Comparison of ENCODE assay signal across 8 cellular contexts in the genomic region with DNA sequence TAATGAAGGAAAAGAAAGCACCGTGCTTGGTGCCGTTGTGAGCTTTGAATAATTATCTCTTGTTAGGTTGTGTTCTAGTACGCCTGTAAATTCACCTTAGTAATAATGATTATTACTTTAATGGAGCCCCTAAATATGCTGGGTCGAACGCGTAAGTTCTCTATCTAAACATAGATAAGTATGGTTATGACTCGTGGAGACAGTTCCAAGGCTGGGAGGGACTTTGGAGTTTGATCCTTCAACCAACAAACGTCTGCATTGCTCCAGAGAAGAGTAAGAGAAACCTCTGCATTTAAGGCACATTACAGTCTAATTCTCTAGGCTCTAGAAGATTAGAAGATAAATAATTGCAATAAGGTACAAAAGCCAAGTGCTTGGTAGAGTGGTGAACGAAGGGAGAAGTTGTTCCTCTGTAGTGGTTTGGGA. TPM values are rescaled to one million over a fixed set of nuclear protein-coding genes. Genes with fewer than 3 reads are reported as not detected.
DNase-seq lines count a peak whose midpoint lies in the region; ATAC-seq, FAIRE-seq and TF ChIP-seq lines count a peak whose summit lies in the region.

No MANE protein-coding gene starts in this region.

- H3K4me1 Mint-ChIP-seq in CD4-positive, alpha-beta T cell (ENCODE audit: low read depth) = peaks cover 43% of the 10 kb centered on the region
- peaks cover 48 to 53% of the 10 kb centered on the region in 2 donors for H3K4me1 Mint-ChIP-seq in natural killer cell treated with Interleukin-12 subunit alpha and Interleukin-12 subunit beta and Interleukin-15 and Interleukin-18, amount 100 ng/mL, for 72 hours (ENCODE audit: low read depth in 2 of 2)

- no peaks in the 10 kb centered on the region for H3K27me3 ChIP-seq in CD4-positive, alpha-beta T cell (ENCODE audit: control insufficient read depth, insufficient read depth, low read length)
- H3K27me3 ChIP-seq in GM23248 (replicated peaks; ENCODE audit: insufficient read depth) = no peaks in the 10 kb centered on the region
- no peaks in the 10 kb centered on the region for H3K27me3 ChIP-seq in endothelial cell of umbilical vein (ENCODE audit: control insufficient read depth in 2 of 2, insufficient read depth in 2 of 2, low read length in 2 of 2)

- CTCF ChIA-PET in CD4-positive, alpha-beta T cell (lab: Charles Lee) = interaction anchor here (1.0 to 4.8 kb wide), 17 partner anchors 11 to 172 kb away, joined by 3 to 21 read pairs (median 5); a partner anchor contains a TSS
- CTCF ChIA-PET in endothelial cell of umbilical vein (lab: Charles Lee) = interaction anchor here (0.8 to 1.4 kb wide), 5 partner anchors 12 to 86 kb away, joined by 3 to 11 read pairs (median 5); no protein-coding TSS in a partner anchor

- dilution Hi-C loops in endothelial cell of umbilical vein (cut with MboI; ENCODE audit: extremely low pct_ligation_motif_present, low sequenced_read_pairs) = no loop called here

- H3K9ac ChIP-seq in GM23248 (peak overlapping the region; percentile 95), endothelial cell of umbilical vein (replicated peaks; ENCODE audit: extremely low read depth, insufficient read depth, low read length) (peak overlapping the region; percentile 89)

- no peaks in the 10 kb centered on the region for H3K9me1 ChIP-seq in endothelial cell of umbilical vein (replicated peaks; ENCODE audit: control insufficient read depth, extremely low read depth, insufficient read depth, low read length)

- TF ChIP-seq CTCF in CD4-positive, alpha-beta T cell (IDR thresholded peaks at IDR 0.05) = no peak
- no peak for TF ChIP-seq CTCF in endothelial cell of umbilical vein (IDR thresholded peaks at IDR 0.05; ENCODE audit: extremely low read depth in 1 of 2, insufficient read depth in 1 of 2, low read depth in 1 of 2, low read length in 2 of 2)

- H3K27ac Mint-ChIP-seq in CD4-positive, alpha-beta T cell = peak overlapping the region; percentile 97
- peak overlapping the region; percentile 94 to 100 for H3K27ac Mint-ChIP-seq in natural killer cell treated with Interleukin-12 subunit alpha and Interleukin-12 subunit beta and Interleukin-15 and Interleukin-18, amount 100 ng/mL, for 72 hours

- ATAC-seq in CD4-positive, alpha-beta T cell (ENCODE audit: poor library complexity) = no peak
- no peak for ATAC-seq in natural killer cell treated with Interleukin-12 subunit alpha and Interleukin-12 subunit beta and Interleukin-15 and Interleukin-18, amount 100 ng/mL, for 72 hours
- ATAC-seq in HG02623 (IDR thresholded peaks at IDR 0.05; ENCODE audit: unreplicated experiment) = no peak
- no peak for ATAC-seq in HG03045 (IDR thresholded peaks at IDR 0.05; ENCODE audit: unreplicated experiment)

- no peaks in the 10 kb centered on the region for H3K27me3 Mint-ChIP-seq in CD4-positive, alpha-beta T cell
- no peaks in the 10 kb centered on the region for H3K27me3 Mint-ChIP-seq in natural killer cell treated with Interleukin-12 subunit alpha and Interleukin-12 subunit beta and Interleukin-15 and Interleukin-18, amount 100 ng/mL, for 72 hours

- WGBS in GM23248 (ENCODE audit: low coverage in 1 of 2, low lambda C conversion rate in 2 of 2, missing lambda C conversion rate in 2 of 2), 2 experiments = 1 to 3% methylated on average over 9 of the region's 9 CpGs

- no TSS peak for BruUV-seq in endothelial cell of umbilical vein (replicated peaks; lab: Mats Ljungman, UMichigan)

- FAIRE-seq in endothelial cell of umbilical vein (lab: Jason Lieb, UNC) = no peak

- no peaks in the 10 kb centered on the region for H3K9me2 ChIP-seq in GM23248 (ENCODE audit: insufficient read depth)

- no peak for DNase-seq in CD4-positive, alpha-beta T cell
- DNase-seq in GM23248 (peak; percentile 57), RPMI7951 (ENCODE audit: low read depth) (peak; percentile 10), endothelial cell of umbilical vein (ENCODE audit: low read depth, low spot score) (no peak), GM19238 (ENCODE audit: insufficient read length, low spot score) (no peak)
- no peak for DNase-seq in natural killer cell treated with Interleukin-12 subunit alpha and Interleukin-12 subunit beta and Interleukin-15 and Interleukin-18, amount 100 ng/mL, for 72 hours (ENCODE audit: low spot score)

- H3K9me3 Mint-ChIP-seq in CD4-positive, alpha-beta T cell = no peaks in the 10 kb centered on the region
- H3K9me3 Mint-ChIP-seq in natural killer cell treated with Interleukin-12 subunit alpha and Interleukin-12 subunit beta and Interleukin-15 and Interleukin-18, amount 100 ng/mL, for 72 hours = no peaks in the 10 kb centered on the region

- no peak for TF ChIP-seq POLR2A in endothelial cell of umbilical vein (IDR thresholded peaks at IDR 0.05; ENCODE audit: low read depth, low read length)

- peaks cover 65% of the 10 kb centered on the region for H3K36me3 Mint-ChIP-seq in CD4-positive, alpha-beta T cell (ENCODE audit: low read depth)
- peaks cover 30% of the 10 kb centered on the region for H3K36me3 Mint-ChIP-seq in natural killer cell treated with Interleukin-12 subunit alpha and Interleukin-12 subunit beta and Interleukin-15 and Interleukin-18, amount 100 ng/mL, for 72 hours

- peak overlapping the region; percentile 62 for H3K27ac ChIP-seq in CD4-positive, alpha-beta T cell (ENCODE audit: low read depth, low read length)
- H3K27ac ChIP-seq in GM23248 = peak overlapping the region; percentile 95
- H3K27ac ChIP-seq in endothelial cell of umbilical vein (ENCODE audit: insufficient read depth, low read depth, low read length) = peak overlapping the region; percentile 75

- 0 out of 2 replicates have a peak, but pooled peaks cover 7% of the 10 kb centered on the region for H3F3A ChIP-seq in GM23248 (ENCODE audit: insufficient read depth)

- H3K36me3 ChIP-seq in GM23248 (ENCODE audit: low read depth) = no peaks in the 10 kb centered on the region; the same call in 1 of the 2 replicates
- peaks cover 3 to 8% of the 10 kb centered on the region in 2 experiments for H3K36me3 ChIP-seq in endothelial cell of umbilical vein (ENCODE audit: control insufficient read depth in 2 of 2, extremely low read depth in 1 of 2, insufficient read depth in 2 of 2, low read length in 2 of 2)

- POLR2A ChIA-PET in CD4-positive, alpha-beta T cell (lab: Charles Lee) = interaction anchor here (0.7 to 3.5 kb wide), 19 partner anchors 16 to 470 kb away, joined by 3 to 42 read pairs (median 4); a partner anchor contains a TSS
- POLR2A ChIA-PET in endothelial cell of umbilical vein (lab: Charles Lee) = interaction anchor here (0.7 kb wide), 1 partner anchor 52 kb away, joined by 5 read pairs; no protein-coding TSS in a partner anchor

- H3K79me2 ChIP-seq in GM23248 (ENCODE audit: insufficient read depth) (peaks cover 55% of the 10 kb centered on the region), endothelial cell of umbilical vein (ENCODE audit: control insufficient read depth, insufficient read depth, low read length) (peaks cover 23% of the 10 kb centered on the region)

- no peaks in the 10 kb centered on the region for H3K9me3 ChIP-seq in CD4-positive, alpha-beta T cell (ENCODE audit: control insufficient read depth, low read length)
- H3K9me3 ChIP-seq in GM23248 (ENCODE audit: low read depth) (no peaks in the 10 kb centered on the region), endothelial cell of umbilical vein (replicated peaks; ENCODE audit: control insufficient read depth, insufficient read depth, low read length) (no peaks in the 10 kb centered on the region)

- H3K4me3 ChIP-seq in GM23248 = peak overlapping the region; percentile 95
- H3K4me3 ChIP-seq in endothelial cell of umbilical vein (replicated peaks in 1 of 3; ENCODE audit: insufficient read depth in 1 of 3, low read depth in 1 of 3, low read length in 3 of 3) = peak overlapping the region; percentile 71 to 92 (median 90)

- H4K20me1 ChIP-seq in GM23248 (ENCODE audit: insufficient read depth) = no peaks in the 10 kb centered on the region
- no peaks in the 10 kb centered on the region for H4K20me1 ChIP-seq in endothelial cell of umbilical vein (replicated peaks; ENCODE audit: control insufficient read depth, extremely low read depth, insufficient read depth, low read length)

- H3K4me3 Mint-ChIP-seq in CD4-positive, alpha-beta T cell = peak overlapping the region; percentile 100
- H3K4me3 Mint-ChIP-seq in natural killer cell treated with Interleukin-12 subunit alpha and Interleukin-12 subunit beta and Interleukin-15 and Interleukin-18, amount 100 ng/mL, for 72 hours = peak overlapping the region; percentile 97

- peak overlapping the region; percentile 98 for H2AFZ ChIP-seq in GM23248
- H2AFZ ChIP-seq in endothelial cell of umbilical vein (ENCODE audit: low read depth, low read length) = peak overlapping the region; percentile 97

- in situ Hi-C loops in GM23248 (cut with MboI) = no loop called here

- H3K4me2 ChIP-seq in GM23248 (ENCODE audit: unreplicated experiment) (peak overlapping the region; percentile 95), endothelial cell of umbilical vein (ENCODE audit: insufficient read depth, low read length) (peak overlapping the region; percentile 77)

- H3K4me1 ChIP-seq in GM23248 (ENCODE audit: insufficient read depth) (peaks cover 20% of the 10 kb centered on the region), endothelial cell of umbilical vein (ENCODE audit: control insufficient read depth, extremely low read depth, insufficient read depth, low read length) (peaks cover 13% of the 10 kb centered on the region)

- intact Hi-C loops in CD4-positive, alpha-beta T cell (cut with DNase I, micrococcal nuclease) = loop anchor here (1.0 to 5.0 kb wide), 3 partner anchors 21 to 105 kb away; a partner anchor contains a TSS
- intact Hi-C loops in endothelial cell of umbilical vein (cut with micrococcal nuclease) = loop anchor here (1.0 to 5.0 kb wide), 4 partner anchors 18 to 108 kb away; no protein-coding TSS in a partner anchor

RNA-seq across cellular contexts. Expression of a gene that starts 0.5 kb away (rescaled TPM):
- 1 to 10 TPM; 1.5 TPM for total RNA-seq in CD4-positive, alpha-beta T cell
- 1.8 and 3.4 TPM in 2 replicates for total RNA-seq in GM23248 (2014; rRNA removed; shearing (Covaris generic))
- polyA plus RNA-seq in GM23248 (2016; fragmentation: Nextera tagmentation; extraction: Ambion mirVana) (26.2 and 27.7 TPM in 2 replicates), endothelial cell of umbilical vein (7.5 and 7.7 TPM in 2 replicates)
- total RNA-seq in RPMI7951 (2014; rRNA removed; shearing (Covaris generic)) = 7.9 and 9.3 TPM in 2 replicates
- total RNA-seq in endothelial cell of umbilical vein = 15.3 and 24.1 TPM in 2 replicates
- polyA plus RNA-seq in endothelial cell of umbilical vein (2011; cell fraction: cytosol; rRNA removed) = 13.1 and 15.4 TPM in 2 replicates
- polyA plus RNA-seq in endothelial cell of umbilical vein (2011; cell fraction: nucleus; rRNA removed) = 4.7 and 8.0 TPM in 2 replicates
- 16.0 and 25.9 TPM in 2 replicates for polyA plus RNA-seq in endothelial cell of umbilical vein (2012)
- 1.7 and 3.3 TPM in 2 replicates for polyA minus RNA-seq in endothelial cell of umbilical vein
- 6.1 TPM for polyA minus RNA-seq in endothelial cell of umbilical vein (2011; cell fraction: cytosol; rRNA and poly(A)+ RNA removed)
- 0.82 and 0.87 TPM in 2 replicates for polyA minus RNA-seq in endothelial cell of umbilical vein (2011; cell fraction: nucleus; rRNA and poly(A)+ RNA removed)
- total RNA-seq in natural killer cell treated with Interleukin-12 subunit alpha and Interleukin-12 subunit beta and Interleukin-15 and Interleukin-18, amount 100 ng/mL, for 72 hours = 10 to 100 TPM; 10.2 to 20.1 TPM

RNA-seq across cellular contexts. Expression of a gene that starts 0.7 kb away (rescaled TPM):
- total RNA-seq in CD4-positive, alpha-beta T cell = 10 to 100 TPM; 63.9 to 64.6 TPM
- total RNA-seq in GM23248 (2014; rRNA removed; shearing (Covaris generic)) = 18.6 and 24.9 TPM in 2 replicates
- polyA plus RNA-seq in GM23248 (2016; fragmentation: Nextera tagmentation; extraction: Ambion mirVana) (32.4 and 34.5 TPM in 2 replicates), endothelial cell of umbilical vein (9.9 and 13.7 TPM in 2 replicates)
- total RNA-seq in RPMI7951 (2014; rRNA removed; shearing (Covaris generic)) = 19.7 and 30.0 TPM in 2 replicates
- total RNA-seq in endothelial cell of umbilical vein = 35.3 and 39.2 TPM in 2 replicates
- polyA plus RNA-seq in endothelial cell of umbilical vein (2011; cell fraction: cytosol; rRNA removed) = 22.1 and 22.3 TPM in 2 replicates
- polyA plus RNA-seq in endothelial cell of umbilical vein (2011; cell fraction: nucleus; rRNA removed) = 23.5 and 24.5 TPM in 2 replicates
- 23.4 and 41.0 TPM in 2 replicates for polyA plus RNA-seq in endothelial cell of umbilical vein (2012)
- 13.9 and 15.0 TPM in 2 replicates for polyA minus RNA-seq in endothelial cell of umbilical vein
- 20.0 TPM for polyA minus RNA-seq in endothelial cell of umbilical vein (2011; cell fraction: cytosol; rRNA and poly(A)+ RNA removed)
- polyA minus RNA-seq in endothelial cell of umbilical vein (2011; cell fraction: nucleus; rRNA and poly(A)+ RNA removed) = 20.8 and 21.1 TPM in 2 replicates
- total RNA-seq in natural killer cell treated with Interleukin-12 subunit alpha and Interleukin-12 subunit beta and Interleukin-15 and Interleukin-18, amount 100 ng/mL, for 72 hours = 10 to 100 TPM; 48.1 to 48.4 TPM

RNA-seq across cellular contexts. Expression of a gene that starts 21.4 kb away (rescaled TPM):
- not detected for total RNA-seq in CD4-positive, alpha-beta T cell
- total RNA-seq in GM23248 (2014; rRNA removed; shearing (Covaris generic)) = not detected in 2 replicates
- 0.04 TPM in 1 of 2 replicates, not detected in the other for polyA plus RNA-seq in GM23248 (2016; fragmentation: Nextera tagmentation; extraction: Ambion mirVana)
- total RNA-seq in RPMI7951 (2014; rRNA removed; shearing (Covaris generic)) = not detected in 2 replicates
- total RNA-seq in endothelial cell of umbilical vein = 0.07 TPM in 2 replicates
- 0.02 and 0.04 TPM in 2 replicates for polyA plus RNA-seq in endothelial cell of umbilical vein
- polyA plus RNA-seq in endothelial cell of umbilical vein (2011; cell fraction: cytosol; rRNA removed) = 0.01 and 0.03 TPM in 2 replicates
- 0.06 and 0.07 TPM in 2 replicates for polyA plus RNA-seq in endothelial cell of umbilical vein (2011; cell fraction: nucleus; rRNA removed)
- polyA plus RNA-seq in endothelial cell of umbilical vein (2012) = not detected in 2 replicates
- not detected in 2 replicates for polyA minus RNA-seq in endothelial cell of umbilical vein
- polyA minus RNA-seq in endothelial cell of umbilical vein (2011; cell fraction: cytosol; rRNA and poly(A)+ RNA removed) = 3.2 TPM
- 0.10 TPM in 1 of 2 replicates, not detected in the other for polyA minus RNA-seq in endothelial cell of umbilical vein (2011; cell fraction: nucleus; rRNA and poly(A)+ RNA removed)
- under 1 TPM in 1 of 2 donors, not detected in 1; 0.07 TPM for total RNA-seq in natural killer cell treated with Interleukin-12 subunit alpha and Interleukin-12 subunit beta and Interleukin-15 and Interleukin-18, amount 100 ng/mL, for 72 hours

RNA-seq across cellular contexts. Expression of a gene that starts 51.6 kb away (rescaled TPM):
- total RNA-seq in CD4-positive, alpha-beta T cell = 100 to 1,000 TPM; 108 to 111 TPM
- total RNA-seq in GM23248 (2014; rRNA removed; shearing (Covaris generic)) = 107 and 118 TPM in 2 replicates
- 307 and 315 TPM in 2 replicates for polyA plus RNA-seq in GM23248 (2016; fragmentation: Nextera tagmentation; extraction: Ambion mirVana)
- 96.1 and 105 TPM in 2 replicates for total RNA-seq in RPMI7951 (2014; rRNA removed; shearing (Covaris generic))
- 121 and 129 TPM in 2 replicates for total RNA-seq in endothelial cell of umbilical vein
- polyA plus RNA-seq in endothelial cell of umbilical vein = 34.7 and 36.5 TPM in 2 replicates
- polyA plus RNA-seq in endothelial cell of umbilical vein (2011; cell fraction: cytosol; rRNA removed) = 55.6 and 58.9 TPM in 2 replicates
- polyA plus RNA-seq in endothelial cell of umbilical vein (2011; cell fraction: nucleus; rRNA removed) = 55.1 and 76.7 TPM in 2 replicates
- polyA plus RNA-seq in endothelial cell of umbilical vein (2012) = 57.2 and 77.1 TPM in 2 replicates
- polyA minus RNA-seq in endothelial cell of umbilical vein = 64.3 and 67.3 TPM in 2 replicates
- polyA minus RNA-seq in endothelial cell of umbilical vein (2011; cell fraction: cytosol; rRNA and poly(A)+ RNA removed) = 52.2 TPM
- 53.7 and 54.5 TPM in 2 replicates for polyA minus RNA-seq in endothelial cell of umbilical vein (2011; cell fraction: nucleus; rRNA and poly(A)+ RNA removed)
- total RNA-seq in natural killer cell treated with Interleukin-12 subunit alpha and Interleukin-12 subunit beta and Interleukin-15 and Interleukin-18, amount 100 ng/mL, for 72 hours = 100 to 1,000 TPM; 119 to 127 TPM

Comparison
In these comparisons a context has a peak if more than half of its experiments do, and no peak if none do; other contexts are left out.
1. DNase-seq: peak in GM23248 (single experiment) and RPMI7951 (single experiment); none in CD4-positive, alpha-beta T cell (0 of 10), endothelial cell of umbilical vein (single experiment), natural killer cell treated with Interleukin-12 subunit alpha and Interleukin-12 subunit beta and Interleukin-15 and Interleukin-18, amount 100 ng/mL, for 72 hours (single experiment) and GM19238 (single experiment).
2. Peak in every context shown above with its lines, with median percentiles within 50 percentile points of each other: H3K27ac ChIP-seq.